31 cellular contexts compared by ENCODE assay signal in genomic region chr7:628826-629225, GRCh38.
"Had no signal": no experiment of that assay in that cellular context is flagged by ENCODE, and none has a peak within 500 bp of the region (broad histone marks: within the 10 kb centered on the region; RNA-seq: fewer than 3 reads in every experiment).

No MANE protein-coding gene starts in this region.

- H3K27me3 ChIP-seq: ascending aorta, cardiac muscle cell, MG63 had no signal

- H3K27me3 Mint-ChIP-seq: activated CD4-positive, alpha-beta memory T cell treated with anti-CD3 and anti-CD28 coated beads, Interleukin-2, amount 10 ng/mL, durations not matched to agents 7 days and 5 days; activated naive CD8-positive, alpha-beta T cell treated with anti-CD3 and anti-CD28 coated beads for 36 hours; activated T-helper 17 cell treated with anti-CD3 and anti-CD28 coated beads, Interleukin-2, amount 50 U/mL, for 72 hours had no signal

- H3K36me3 ChIP-seq: ascending aorta, cardiac muscle cell, MG63, SJCRH30, WERI-Rb-1 had no signal

- H3K27ac Mint-ChIP-seq: activated CD4-positive, alpha-beta memory T cell treated with anti-CD3 and anti-CD28 coated beads, Interleukin-2, amount 10 ng/mL, durations not matched to agents 7 days and 5 days; activated naive CD8-positive, alpha-beta T cell treated with anti-CD3 and anti-CD28 coated beads for 36 hours; activated T-cell treated with anti-CD3 and anti-CD28 coated beads, Interleukin-2, amount 50 U/mL, for 72 hours; activated T-helper 17 cell treated with anti-CD3 and anti-CD28 coated beads, Interleukin-2, amount 50 U/mL, for 72 hours had no signal

- H3K4me1 Mint-ChIP-seq: activated CD4-positive, alpha-beta memory T cell treated with anti-CD3 and anti-CD28 coated beads, Interleukin-2, amount 10 ng/mL, durations not matched to agents 7 days and 5 days; activated naive CD8-positive, alpha-beta T cell treated with anti-CD3 and anti-CD28 coated beads for 36 hours; activated T-helper 17 cell treated with anti-CD3 and anti-CD28 coated beads, Interleukin-2, amount 50 U/mL, for 72 hours had no signal

- H3K4me3 ChIP-seq: ascending aorta, cardiac muscle cell, MG63, SJCRH30, SK-N-MC had no signal

- H3K9me3 ChIP-seq: SJCRH30 had no signal

- DNase-seq: activated CD4-positive, alpha-beta memory T cell treated with anti-CD3 and anti-CD28 coated beads, Interleukin-2, amount 10 ng/mL, durations not matched to agents 7 days and 5 days; activated CD4-positive, alpha-beta T cell treated with anti-CD3 and anti-CD28 coated beads for 1 hour; activated CD4-positive, alpha-beta T cell treated with anti-CD3 and anti-CD28 coated beads for 48 hours; activated CD4-positive, CD25-positive, alpha-beta regulatory T cell; activated naive CD4-positive, alpha-beta T cell; activated naive CD4-positive, alpha-beta T cell treated with anti-CD3 and anti-CD28 coated beads, Interleukin-2, amount 50 U/mL, for 16 hours; activated naive CD8-positive, alpha-beta T cell treated with anti-CD3 and anti-CD28 coated beads for 36 hours; activated T-cell treated with anti-CD3 and anti-CD28 coated beads, Interleukin-2, amount 50 U/mL, for 1 hour; activated T-cell treated with anti-CD3 and anti-CD28 coated beads, Interleukin-2, amount 50 U/mL, for 72 hours; amniotic stem cell; Kasumi-1; KG1; MG63; NCI-H1048; NCI-H1105 treated with DMSO at 0.1 percent for 48 hours; NCI-H1436; NCI-H1694; NCI-H1930; NCI-H2081 treated with DMSO at 0.1 percent for 48 hours; NCI-H226; NCI-H446 treated with DMSO at 0.1 percent for 48 hours; NCI-H524 treated with DMSO at 0.1 percent for 48 hours; SHP77; SJCRH30; T1000; WERI-Rb-1 had no signal

- ATAC-seq: activated T-cell treated with anti-CD3 and anti-CD28 coated beads, Interleukin-2, amount 50 U/mL, for 72 hours; activated T-helper 17 cell treated with anti-CD3 and anti-CD28 coated beads, Interleukin-2, amount 50 U/mL, for 72 hours; Panc1 had no signal

- H3K4me3 Mint-ChIP-seq: activated CD4-positive, alpha-beta memory T cell treated with anti-CD3 and anti-CD28 coated beads, Interleukin-2, amount 10 ng/mL, durations not matched to agents 7 days and 5 days; activated naive CD8-positive, alpha-beta T cell treated with anti-CD3 and anti-CD28 coated beads for 36 hours; activated T-cell treated with anti-CD3 and anti-CD28 coated beads, Interleukin-2, amount 50 U/mL, for 72 hours; activated T-helper 17 cell treated with anti-CD3 and anti-CD28 coated beads, Interleukin-2, amount 50 U/mL, for 72 hours had no signal

- H3K27ac ChIP-seq: ascending aorta, cardiac muscle cell, SJCRH30, SK-N-MC, WERI-Rb-1 had no signal

- H3K4me1 ChIP-seq: ascending aorta, SJCRH30 had no signal
